ENCODE assay signal across 11 cellular contexts in genomic region chr13:36154567-36155231, GRCh38. TPM values are rescaled to one million over a fixed set of nuclear protein-coding genes. Genes with fewer than 3 reads are reported as not detected.
DNase-seq lines count a peak whose midpoint lies in the region; ATAC-seq and TF ChIP-seq lines count a peak whose summit lies in the region.
"Had no signal": no experiment of that assay in that cellular context is flagged by ENCODE, and none has a peak within 500 bp of the region (broad histone marks: within the 10 kb centered on the region; RNA-seq: fewer than 3 reads in every experiment).

No MANE protein-coding gene starts in this region.

- ATAC-seq in heart left ventricle (peak in 3 of 4 donors; percentile 56 to 90 (median 80)), thoracic aorta (ENCODE audit: insufficient number of reproducible peaks, low FRiP score, low read depth) (no peak), HG02938 (IDR thresholded peaks at IDR 0.05; ENCODE audit: unreplicated experiment) (no peak), left colon (no peak), GM19467 (IDR thresholded peaks at IDR 0.05; ENCODE audit: unreplicated experiment) (no peak), GM18498 (IDR thresholded peaks at IDR 0.05; ENCODE audit: unreplicated experiment) (no peak)
- ATAC-seq: esophagus mucosa had no signal

- WGBS in heart left ventricle, 4 donors = 3 to 6% (median 5%) methylated on average over 15 to 34 of the region's 34 CpGs

- no peak overlapping the region for H3K9ac ChIP-seq in adipocyte (ENCODE audit: low read length)

- H3K27me3 ChIP-seq in adipocyte (replicated peaks; ENCODE audit: control insufficient read depth, insufficient read depth, low read length) (no peaks in the 10 kb centered on the region), heart left ventricle (peaks cover 0 to 4% (median 0%) of the 10 kb centered on the region in 9 donors), thoracic aorta (replicated peaks; ENCODE audit: insufficient read depth) (no peaks in the 10 kb centered on the region)

- H3K9me3 ChIP-seq in adipocyte (ENCODE audit: control insufficient read depth, low read length) = no peaks in the 10 kb centered on the region
- H3K9me3 ChIP-seq in heart left ventricle = peaks cover 0 to 9% (median 0%) of the 10 kb centered on the region in 12 donors
- no peaks in the 10 kb centered on the region for H3K9me3 ChIP-seq in thoracic aorta

- no peak overlapping the region for H3K27ac Mint-ChIP-seq in nephron progenitor cell
- H3K27ac Mint-ChIP-seq: T-helper 1 cell treated with Interleukin-12 subunit alpha and Interleukin-12 subunit beta and Interleukin-4 antibody, amounts not matched to agents 30 μg/mL and 1 μg/mL, for 36 hours had no signal

- no peaks in the 10 kb centered on the region for H3K36me3 Mint-ChIP-seq in nephron progenitor cell (ENCODE audit: low read depth)

- H3K9me3 Mint-ChIP-seq in nephron progenitor cell = peaks cover 11% of the 10 kb centered on the region
- H3K9me3 Mint-ChIP-seq: T-helper 1 cell treated with Interleukin-12 subunit alpha and Interleukin-12 subunit beta and Interleukin-4 antibody, amounts not matched to agents 30 μg/mL and 1 μg/mL, for 36 hours had no signal

- H3K4me1 Mint-ChIP-seq in nephron progenitor cell = peaks cover 12% of the 10 kb centered on the region

- H3K27me3 Mint-ChIP-seq in nephron progenitor cell (ENCODE audit: low read depth, poor library complexity) = peaks cover 37% of the 10 kb centered on the region

- H3K4me3 ChIP-seq in adipocyte (ENCODE audit: low read length) (no peak overlapping the region), heart left ventricle (peak overlapping the region in 11 of 12 donors; percentile 9 to 54 (median 43)), thoracic aorta (peak overlapping the region; percentile 56)

- H3K27ac ChIP-seq in heart left ventricle (peak overlapping the region in 2 of 12 donors; percentile 13 to 44), thoracic aorta (no peak overlapping the region)

- TF ChIP-seq CTCF in heart left ventricle (IDR thresholded peaks at IDR 0.05) (no peak), nephron progenitor cell (IDR thresholded peaks at IDR 0.05) (no peak), thoracic aorta (IDR thresholded peaks at IDR 0.05) (no peak)

- DNase-seq in adipocyte (ENCODE audit: low read depth) (peak; percentile 36), heart left ventricle (peak in 3 of 5 donors; percentile 18 to 54 (median 30)), nephron progenitor cell (peak; percentile 65), thoracic aorta (ENCODE audit: low spot score) (no peak), left colon (no peak)
- DNase-seq: NCI-H748 treated with DMSO at 0.1 percent for 48 hours had no signal

- H3K4me1 ChIP-seq in adipocyte (ENCODE audit: control insufficient read depth, insufficient read depth, low read length) = peaks cover 13% of the 10 kb centered on the region
- H3K4me1 ChIP-seq in heart left ventricle = peaks cover 0 to 10% (median 3%) of the 10 kb centered on the region in 12 donors
- H3K4me1 ChIP-seq in thoracic aorta (ENCODE audit: control insufficient read depth in 1 of 2, low read depth in 2 of 2) = peaks cover 4% of the 10 kb centered on the region in 2 donors

- peak overlapping the region; percentile 74 for H3K4me3 Mint-ChIP-seq in nephron progenitor cell
- H3K4me3 Mint-ChIP-seq: T-helper 1 cell treated with Interleukin-12 subunit alpha and Interleukin-12 subunit beta and Interleukin-4 antibody, amounts not matched to agents 30 μg/mL and 1 μg/mL, for 36 hours had no signal

- TF ChIP-seq POLR2A in heart left ventricle (IDR thresholded peaks at IDR 0.05) = no peak

- H3K36me3 ChIP-seq in adipocyte (ENCODE audit: control insufficient read depth, insufficient read depth, low read length, severe bottlenecking) = no peaks in the 10 kb centered on the region
- no peaks in the 10 kb centered on the region for H3K36me3 ChIP-seq in heart left ventricle
- H3K36me3 ChIP-seq in thoracic aorta = no peaks in the 10 kb centered on the region

- intact Hi-C loops in heart left ventricle (cut with DNase I) (loop anchor here in 1 of 10 donors (10.0 kb wide), 1 partner anchor 110 kb away; no protein-coding TSS in a partner anchor), left colon (cut with DNase I, micrococcal nuclease) (no loop called here)

RNA-seq across cellular contexts. Expression of gene DCLK1, which starts 23.5 kb away (rescaled TPM):
- total RNA-seq in heart left ventricle (10 to 100 TPM in 6 of 9 donors, 1 to 10 TPM in 3; 6.1 to 15.9 (median 11.6) TPM), thoracic aorta (10 to 100 TPM; 25.6 to 27.8 TPM), left colon (1 to 10 TPM; 2.7 to 7.3 TPM)
- 1 to 10 TPM; 3.4 to 5.2 TPM for polyA plus RNA-seq in heart left ventricle

RNA-seq across cellular contexts. Expression of gene SOHLH2, which starts 59.7 kb away (rescaled TPM):
- total RNA-seq in heart left ventricle = 1 to 10 TPM in 2 of 9 donors, under 1 TPM in 3, not detected in 4; 0.23 to 2.9 (median 0.68) TPM
- polyA plus RNA-seq in heart left ventricle = under 1 TPM; 0.15 to 0.76 TPM
- total RNA-seq in thoracic aorta = not detected
- not detected for total RNA-seq in left colon

Comparison
In these comparisons a context has a peak if more than half of its experiments do, and no peak if none do; other contexts are left out.
1. DNase-seq: peak in adipocyte (single experiment), heart left ventricle (3 of 5) and nephron progenitor cell (single experiment); none in thoracic aorta (single experiment) and left colon (0 of 2).
2. ATAC-seq: peak in heart left ventricle (3 of 4); none in thoracic aorta (single experiment), HG02938 (single experiment), left colon (single experiment), GM19467 (single experiment) and GM18498 (single experiment).